In genomic region chr4:153209410-153209809, GRCh38 we compare ENCODE assay signal across 1 cellular context.
TF ChIP-seq lines count a peak whose summit lies in the region.

No MANE protein-coding gene starts in this region.

TF ChIP-seq in HepG2, 621 proteins besides CTCF, POLR2A, EP300 and RAD21 (continued from another document):
- TF ChIP-seq CERS6 (CRISPR knock-in tag; IDR thresholded peaks at IDR 0.05), result no peak
- TF ChIP-seq ZNF3 (CRISPR knock-in tag; IDR thresholded peaks at IDR 0.05), result peak; percentile 86; the same call in 1 of the 2 replicates
- no peak for TF ChIP-seq RARG (CRISPR knock-in tag; IDR thresholded peaks at IDR 0.05; ENCODE audit: low read depth)
- TF ChIP-seq ZNF383 (CRISPR knock-in tag; IDR thresholded peaks at IDR 0.05; ENCODE audit: borderline replicate concordance), result no peak
- no peak for TF ChIP-seq DDIT3 (CRISPR knock-in tag; IDR thresholded peaks at IDR 0.05)
- TF ChIP-seq NR2F6 (IDR thresholded peaks at IDR 0.05), result peak; percentile 58; the same call in 1 of the 2 replicates
- TF ChIP-seq NR2F6 (CRISPR knock-in tag; IDR thresholded peaks at IDR 0.05), result no peak
- TF ChIP-seq ZBTB20 (CRISPR knock-in tag; IDR thresholded peaks at IDR 0.05; ENCODE audit: borderline replicate concordance, low read depth), result no peak
- no peak for TF ChIP-seq THAP8 (CRISPR knock-in tag; IDR thresholded peaks at IDR 0.05; ENCODE audit: borderline replicate concordance)
- no peak for TF ChIP-seq ZUFSP (CRISPR knock-in tag; IDR thresholded peaks at IDR 0.05; ENCODE audit: borderline replicate concordance)
